Comparison of ENCODE assay signal across 2 cellular contexts in genomic region chr3:147418352-147418751, GRCh38.
A peak's percentile ranks its signal among the peaks of the same experiment; 100 is the strongest.
TF ChIP-seq lines count a peak whose summit lies in the region.

No MANE protein-coding gene starts in this region.

TF ChIP-seq in H1, 55 proteins besides CTCF, POLR2A, EP300 and RAD21:
- no peak for TF ChIP-seq PHF8 (conservative IDR thresholded peaks at IDR 0.05; ENCODE audit: low read depth, low read length)
- TF ChIP-seq BRCA1 (IDR thresholded peaks at IDR 0.05; ENCODE audit: low read depth, low read length), result no peak
- peak; percentile 69; the same call in 1 of the 2 replicates for TF ChIP-seq CBX8 (IDR thresholded peaks at IDR 0.05; ENCODE audit: borderline replicate concordance, low read depth, low read length)
- peak; percentile 63 for TF ChIP-seq EZH2 (IDR thresholded peaks at IDR 0.05; ENCODE audit: low read depth, low read length, severe bottlenecking)
- TF ChIP-seq RNF2 (IDR thresholded peaks at IDR 0.05; ENCODE audit: borderline replicate concordance, low read depth, low read length, missing control alignments, poor library complexity, severe bottlenecking), result peak; percentile 35
- TF ChIP-seq SUZ12 (IDR thresholded peaks at IDR 0.05; ENCODE audit: low read length), result peak; percentile 39; the same call in 1 of the 2 replicates
- no peak for TF ChIP-seq KDM5A (IDR thresholded peaks at IDR 0.05; ENCODE audit: low read length)
- TF ChIP-seq BACH1 (IDR thresholded peaks at IDR 0.05; ENCODE audit: low read length), result no peak
- TF ChIP-seq, protein P1, sequence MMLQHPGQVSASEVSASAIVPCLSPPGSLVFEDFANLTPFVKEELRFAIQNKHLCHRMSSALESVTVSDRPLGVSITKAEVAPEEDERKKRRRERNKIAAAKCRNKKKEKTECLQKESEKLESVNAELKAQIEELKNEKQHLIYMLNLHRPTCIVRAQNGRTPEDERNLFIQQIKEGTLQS (IDR thresholded peaks at IDR 0.05; ENCODE audit: insufficient read depth, low read depth, low read length), result no peak
TF ChIP-seq in H1: peak in this region for 4.

TF ChIP-seq in neural cell, 6 proteins besides CTCF, POLR2A, EP300 and RAD21:
- TF ChIP-seq EZH2 (IDR thresholded peaks at IDR 0.05; ENCODE audit: borderline replicate concordance, insufficient read depth, low read length, poor library complexity, severe bottlenecking) (no peak), SMC3 (conservative IDR thresholded peaks at IDR 0.05; ENCODE audit: poor library complexity) (no peak), MXI1 (conservative IDR thresholded peaks at IDR 0.05; ENCODE audit: poor library complexity, severe bottlenecking) (no peak), TAF1 (IDR thresholded peaks at IDR 0.05; ENCODE audit: low read depth) (no peak), POLR2AphosphoS5 (IDR thresholded peaks at IDR 0.05) (no peak)
- TF ChIP-seq, protein P2, sequence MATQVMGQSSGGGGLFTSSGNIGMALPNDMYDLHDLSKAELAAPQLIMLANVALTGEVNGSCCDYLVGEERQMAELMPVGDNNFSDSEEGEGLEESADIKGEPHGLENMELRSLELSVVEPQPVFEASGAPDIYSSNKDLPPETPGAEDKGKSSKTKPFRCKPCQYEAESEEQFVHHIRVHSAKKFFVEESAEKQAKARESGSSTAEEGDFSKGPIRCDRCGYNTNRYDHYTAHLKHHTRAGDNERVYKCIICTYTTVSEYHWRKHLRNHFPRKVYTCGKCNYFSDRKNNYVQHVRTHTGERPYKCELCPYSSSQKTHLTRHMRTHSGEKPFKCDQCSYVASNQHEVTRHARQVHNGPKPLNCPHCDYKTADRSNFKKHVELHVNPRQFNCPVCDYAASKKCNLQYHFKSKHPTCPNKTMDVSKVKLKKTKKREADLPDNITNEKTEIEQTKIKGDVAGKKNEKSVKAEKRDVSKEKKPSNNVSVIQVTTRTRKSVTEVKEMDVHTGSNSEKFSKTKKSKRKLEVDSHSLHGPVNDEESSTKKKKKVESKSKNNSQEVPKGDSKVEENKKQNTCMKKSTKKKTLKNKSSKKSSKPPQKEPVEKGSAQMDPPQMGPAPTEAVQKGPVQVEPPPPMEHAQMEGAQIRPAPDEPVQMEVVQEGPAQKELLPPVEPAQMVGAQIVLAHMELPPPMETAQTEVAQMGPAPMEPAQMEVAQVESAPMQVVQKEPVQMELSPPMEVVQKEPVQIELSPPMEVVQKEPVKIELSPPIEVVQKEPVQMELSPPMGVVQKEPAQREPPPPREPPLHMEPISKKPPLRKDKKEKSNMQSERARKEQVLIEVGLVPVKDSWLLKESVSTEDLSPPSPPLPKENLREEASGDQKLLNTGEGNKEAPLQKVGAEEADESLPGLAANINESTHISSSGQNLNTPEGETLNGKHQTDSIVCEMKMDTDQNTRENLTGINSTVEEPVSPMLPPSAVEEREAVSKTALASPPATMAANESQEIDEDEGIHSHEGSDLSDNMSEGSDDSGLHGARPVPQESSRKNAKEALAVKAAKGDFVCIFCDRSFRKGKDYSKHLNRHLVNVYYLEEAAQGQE (IDR thresholded peaks at IDR 0.05; ENCODE audit: borderline replicate concordance), result no peak
